ENCODE assay signal across 10 cellular contexts in the genomic region with DNA sequence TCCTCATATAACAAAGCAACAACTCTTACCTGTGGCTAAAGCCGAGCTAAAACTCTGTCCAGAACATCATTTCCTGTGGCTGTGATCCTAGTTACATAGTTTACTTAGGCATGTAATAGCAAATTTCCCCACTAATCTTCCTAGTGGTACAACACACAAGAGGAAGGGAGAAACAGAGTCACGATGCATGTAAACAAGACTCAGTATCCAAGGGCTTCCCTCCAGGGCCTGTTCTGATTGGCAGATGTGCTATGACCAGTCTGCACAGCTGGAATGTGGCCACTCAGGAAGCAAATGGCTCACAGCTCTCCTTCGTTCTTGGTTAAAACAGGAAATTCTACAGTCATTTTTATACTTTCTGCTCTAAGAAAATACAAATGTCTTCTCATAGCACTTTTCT. TPM values are rescaled to one million over a fixed set of nuclear protein-coding genes. Genes with fewer than 3 reads are reported as not detected.
DNase-seq lines count a peak whose midpoint lies in the region; ATAC-seq and TF ChIP-seq lines count a peak whose summit lies in the region.
"Had no signal": no experiment of that assay in that cellular context is flagged by ENCODE, and none has a peak within 500 bp of the region (broad histone marks: within the 10 kb centered on the region; RNA-seq: fewer than 3 reads in every experiment).

No MANE protein-coding gene starts in this region.

- peak overlapping the region; percentile 58 for H3K4me3 ChIP-seq in choroid plexus epithelial cell (ENCODE audit: low read depth, low read length)

- peak; percentile 75 for DNase-seq in HFFc6
- DNase-seq in choroid plexus epithelial cell (ENCODE audit: low read depth) = peak; percentile 99
- peak; percentile 84 for DNase-seq in kidney tubule cell (ENCODE audit: low spot score)
- peak; percentile 55 for DNase-seq in smooth muscle cell of the brain vasculature (ENCODE audit: low read depth, low spot score)
- DNase-seq in effector CD8-positive, alpha-beta T cell (lab: John Stamatoyannopoulos, UW) = no peak
- no peak for DNase-seq in HuH-7.5 (ENCODE audit: low spot score)

- TF ChIP-seq CTCF in HFFc6 (IDR thresholded peaks at IDR 0.05) (no peak), choroid plexus epithelial cell (conservative IDR thresholded peaks at IDR 0.05; ENCODE audit: low read depth, low read length) (no peak)

- H3K9me3 Mint-ChIP-seq in HFFc6 = no peaks in the 10 kb centered on the region
- H3K9me3 Mint-ChIP-seq: stimulated activated naive CD8-positive, alpha-beta T cell treated with anti-CD3 and anti-CD28 coated beads, Interleukin-15, Interleukin-2, amounts not matched to agents 100 ng/mL and 50 ng/mL, for 24 hours had no signal

- H3K27ac Mint-ChIP-seq in HFFc6 = peak overlapping the region; percentile 95
- H3K27ac Mint-ChIP-seq: stimulated activated naive CD8-positive, alpha-beta T cell treated with anti-CD3 and anti-CD28 coated beads, Interleukin-15, Interleukin-2, amounts not matched to agents 100 ng/mL and 50 ng/mL, for 24 hours had no signal

- no peak for ATAC-seq in GM18505 (IDR thresholded peaks at IDR 0.05; ENCODE audit: unreplicated experiment)
- ATAC-seq in HG03354 (IDR thresholded peaks at IDR 0.05; ENCODE audit: poor library complexity, severe bottlenecking, unreplicated experiment) = no peak

- peaks cover 24% of the 10 kb centered on the region for H3K36me3 Mint-ChIP-seq in HFFc6 (ENCODE audit: low read depth)

- no peak for TF ChIP-seq POLR2A in GM18505 (IDR thresholded peaks at IDR 0.05; ENCODE audit: borderline replicate concordance, extremely low read depth, insufficient read depth, insufficient read length)

- no peaks in the 10 kb centered on the region for H3K27me3 Mint-ChIP-seq in HFFc6 (ENCODE audit: insufficient read depth)

- peak overlapping the region; percentile 83 for H3K4me3 Mint-ChIP-seq in HFFc6
- H3K4me3 Mint-ChIP-seq: stimulated activated naive CD8-positive, alpha-beta T cell treated with anti-CD3 and anti-CD28 coated beads, Interleukin-15, Interleukin-2, amounts not matched to agents 100 ng/mL and 50 ng/mL, for 24 hours had no signal

- peaks cover 45% of the 10 kb centered on the region for H3K4me1 Mint-ChIP-seq in HFFc6 (ENCODE audit: low read depth)

RNA-seq across cellular contexts. Expression of gene PRSS48, which starts 49.2 kb away (rescaled TPM):
- not detected for total RNA-seq in HFFc6 (2021; fragmentation: NEBNext Ultra II Directional; extraction: Animal tissue kit (Norgen Biotek cat#: 25700))
- total RNA-seq: frontal cortex had no signal

Comparison
In these comparisons a context has a peak if more than half of its experiments do, and no peak if none do; other contexts are left out.
1. DNase-seq: peak in HFFc6 (single experiment), choroid plexus epithelial cell (single experiment), kidney tubule cell (single experiment) and smooth muscle cell of the brain vasculature (single experiment); none in effector CD8-positive, alpha-beta T cell (single experiment) and HuH-7.5 (single experiment).